26 cellular contexts compared by ENCODE assay signal in genomic region chr5:147731708-147732551, GRCh38. TPM values are rescaled to one million over a fixed set of nuclear protein-coding genes. Genes with fewer than 3 reads are reported as not detected.
"Had no signal": no experiment of that assay in that cellular context is flagged by ENCODE, and none has a peak within 500 bp of the region (broad histone marks: within the 10 kb centered on the region; RNA-seq: fewer than 3 reads in every experiment).

No MANE protein-coding gene starts in this region.

- H3K4me1 ChIP-seq: adrenal gland, heart right ventricle, left lung, upper lobe of right lung had no signal

- ATAC-seq: activated T-helper 17 cell treated with anti-CD3 and anti-CD28 coated beads, Interleukin-2, amount 50 U/mL, for 72 hours; heart right ventricle; left lung; sciatic nerve; SK-N-SH treated with all-trans-retinoic acid at 6 μM for 48 hours; stimulated activated effector memory CD8-positive, alpha-beta T cell treated with anti-CD3 and anti-CD28 coated beads, Interleukin-12 subunit alpha, Interleukin-12 subunit beta, amount 100 ng/mL, for 72 hours; stimulated activated naive CD8-positive, alpha-beta T cell treated with anti-CD3 and anti-CD28 coated beads, Interleukin-15, amount 100 ng/mL, for 72 hours; T-cell; upper lobe of right lung had no signal

- DNase-seq: activated CD4-positive, alpha-beta T cell treated with anti-CD3 and anti-CD28 coated beads, Interleukin-2, amount 50 U/mL, for 4 hours; activated CD8-positive, alpha-beta memory T cell treated with anti-CD3 and anti-CD28 coated beads for 24 hours; activated CD8-positive, alpha-beta memory T cell treated with anti-CD3 and anti-CD28 coated beads, Interleukin-2, amount 50 U/mL, for 4 hours; activated T-cell treated with anti-CD3 and anti-CD28 coated beads, Interleukin-2, amount 50 U/mL, for 24 hours; adrenal gland; cerebellar nuclear complex; cortex of kidney; heart right ventricle; kidney; left lung; stimulated activated CD4-positive, alpha-beta T cell treated with anti-CD3 and anti-CD28 coated beads, Interleukin-2, amount 100 ng/mL, for 24 hours; stimulated activated naive CD8-positive, alpha-beta T cell treated with anti-CD3 and anti-CD28 coated beads, Interleukin-15, amount 100 ng/mL, for 72 hours; T-cell; upper lobe of right lung; WERI-Rb-1 had no signal

- H3K27me3 ChIP-seq: adrenal gland, heart right ventricle, left lung, upper lobe of right lung had no signal

- H3K4me1 Mint-ChIP-seq: activated T-helper 17 cell treated with anti-CD3 and anti-CD28 coated beads, Interleukin-2, amount 50 U/mL, for 72 hours; mesothelial cell of epicardium; stimulated activated naive CD8-positive, alpha-beta T cell treated with anti-CD3 and anti-CD28 coated beads, Interleukin-15, amount 100 ng/mL, for 72 hours had no signal

- H3K4me3 Mint-ChIP-seq: activated naive CD8-positive, alpha-beta T cell; activated T-cell treated with anti-CD3 and anti-CD28 coated beads, Interleukin-2, amount 50 U/mL, for 24 hours; activated T-helper 17 cell treated with anti-CD3 and anti-CD28 coated beads, Interleukin-2, amount 50 U/mL, for 72 hours; mesothelial cell of epicardium; nephron; stimulated activated effector memory CD8-positive, alpha-beta T cell treated with anti-CD3 and anti-CD28 coated beads, Interleukin-12 subunit alpha, Interleukin-12 subunit beta, amount 100 ng/mL, for 72 hours; stimulated activated naive CD8-positive, alpha-beta T cell treated with anti-CD3 and anti-CD28 coated beads, Interleukin-15, amount 100 ng/mL, for 72 hours; T-cell; T-helper 2 cell treated with Interferon-gamma antibody and Interleukin-4, amounts not matched to agents 5 μg/mL and 100 μg/mL, for 36 hours had no signal

- H3K9me3 Mint-ChIP-seq: activated T-cell treated with anti-CD3 and anti-CD28 coated beads, Interleukin-2, amount 50 U/mL, for 24 hours; nephron; stimulated activated naive CD8-positive, alpha-beta T cell treated with anti-CD3 and anti-CD28 coated beads, Interleukin-15, amount 100 ng/mL, for 72 hours had no signal

- H3K36me3 ChIP-seq: adrenal gland, heart right ventricle, left lung, upper lobe of right lung, WERI-Rb-1 had no signal

- H3K27me3 Mint-ChIP-seq: activated naive CD8-positive, alpha-beta T cell; activated T-cell treated with anti-CD3 and anti-CD28 coated beads, Interleukin-2, amount 50 U/mL, for 24 hours; activated T-helper 17 cell treated with anti-CD3 and anti-CD28 coated beads, Interleukin-2, amount 50 U/mL, for 72 hours; stimulated activated naive CD8-positive, alpha-beta T cell treated with anti-CD3 and anti-CD28 coated beads, Interleukin-15, amount 100 ng/mL, for 72 hours had no signal

- H3K27ac ChIP-seq: adrenal gland, heart right ventricle, left lung, upper lobe of right lung, WERI-Rb-1 had no signal

- H3K36me3 Mint-ChIP-seq: stimulated activated effector memory CD8-positive, alpha-beta T cell treated with anti-CD3 and anti-CD28 coated beads, Interleukin-12 subunit alpha, Interleukin-12 subunit beta, amount 100 ng/mL, for 72 hours had no signal

- H3K27ac Mint-ChIP-seq: activated naive CD8-positive, alpha-beta T cell; activated T-cell treated with anti-CD3 and anti-CD28 coated beads, Interleukin-2, amount 50 U/mL, for 24 hours; activated T-helper 17 cell treated with anti-CD3 and anti-CD28 coated beads, Interleukin-2, amount 50 U/mL, for 72 hours; mesothelial cell of epicardium; nephron; stimulated activated effector memory CD8-positive, alpha-beta T cell treated with anti-CD3 and anti-CD28 coated beads, Interleukin-12 subunit alpha, Interleukin-12 subunit beta, amount 100 ng/mL, for 72 hours; stimulated activated naive CD8-positive, alpha-beta T cell treated with anti-CD3 and anti-CD28 coated beads, Interleukin-15, amount 100 ng/mL, for 72 hours; T-cell; T-helper 2 cell treated with Interferon-gamma antibody and Interleukin-4, amounts not matched to agents 5 μg/mL and 100 μg/mL, for 36 hours had no signal

- H3K4me3 ChIP-seq: adrenal gland, heart right ventricle, left lung, upper lobe of right lung had no signal

RNA-seq across cellular contexts. Expression of gene JAKMIP2, which starts 50.6 kb away (rescaled TPM):
- total RNA-seq: bronchial epithelial cell, lung microvascular endothelial cell, renal cortical epithelial cell had no signal
